In the genomic region with DNA sequence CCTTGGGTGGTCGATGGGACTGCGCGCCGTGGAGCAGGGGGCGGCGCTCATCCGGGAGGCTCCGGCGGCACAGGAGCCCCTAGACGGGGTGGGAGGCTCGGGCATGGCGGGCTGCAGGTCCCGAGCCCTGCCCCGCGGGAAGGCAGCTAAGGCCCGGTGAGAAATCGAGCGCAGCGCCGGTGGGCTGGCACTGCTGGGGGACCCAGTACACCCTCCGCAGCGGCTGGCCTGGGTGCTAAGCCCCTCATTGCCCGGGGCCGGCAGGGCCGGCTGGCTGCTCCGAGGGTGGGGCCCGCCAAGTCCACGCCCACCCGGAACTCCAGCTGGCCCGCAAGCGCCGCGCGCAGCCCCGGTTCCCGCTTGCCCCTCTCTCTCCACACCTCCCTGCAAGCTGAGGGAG, we compare ENCODE assay signal across 16 cellular contexts. TPM values are rescaled to one million over a fixed set of nuclear protein-coding genes. Genes with fewer than 3 reads are reported as not detected.
"Had no signal": no experiment of that assay in that cellular context is flagged by ENCODE, and none has a peak within 500 bp of the region (broad histone marks: within the 10 kb centered on the region; RNA-seq: fewer than 3 reads in every experiment).

No MANE protein-coding gene starts in this region.

RNA-seq across cellular contexts. Expression of a gene that starts 35.7 kb away (rescaled TPM):
- total RNA-seq: activated B cell treated with CpG ODN at 0.5 μM for 24 hours; activated CD4-positive, alpha-beta memory T cell treated with anti-CD3 and anti-CD28 coated beads for 36 hours; activated CD4-positive, alpha-beta T cell treated with anti-CD3 and anti-CD28 coated beads, Interleukin-2, amount 10 ng/mL, durations not matched to agents 24 days and 14 days; activated CD8-positive, alpha-beta memory T cell treated with anti-CD3 and anti-CD28 coated beads for 36 hours; activated CD8-positive, alpha-beta T cell treated with anti-CD3 and anti-CD28 coated beads for 36 hours; activated naive CD4-positive, alpha-beta T cell treated with anti-CD3 and anti-CD28 coated beads for 36 hours; activated naive CD4-positive, alpha-beta T cell treated with anti-CD3 and anti-CD28 coated beads, Interleukin-2, amount 50 U/mL, for 72 hours; activated naive CD8-positive, alpha-beta T cell treated with anti-CD3 and anti-CD28 coated beads for 36 hours; activated T-cell treated with anti-CD3 and anti-CD28 coated beads, Interleukin-2, amount 50 U/mL, for 4 hours; activated T-cell treated with anti-CD3 and anti-CD28 coated beads, Interleukin-2, amount 50 U/mL, for 72 hours; activated T-helper 1 cell treated with anti-CD3 and anti-CD28 coated beads, Interleukin-12 subunit alpha, Interleukin-12 subunit beta, Interleukin-2, Interleukin-4 antibody, amounts not matched to agents 30 ng/mL and 10 ng/mL and 1 ng/mL, durations not matched to agents 14 hours and 24 hours and 36 hours; activated T-helper 17 cell treated with anti-CD3 and anti-CD28 coated beads, Interleukin-2, amount 50 U/mL, for 72 hours; adrenal gland; aorta; breast epithelium; cardiac septum had no signal
- polyA plus RNA-seq: aorta had no signal

RNA-seq across cellular contexts. Expression of a gene that starts 58.3 kb away (rescaled TPM):
- total RNA-seq: activated B cell treated with CpG ODN at 0.5 μM for 24 hours; activated CD4-positive, alpha-beta T cell treated with anti-CD3 and anti-CD28 coated beads, Interleukin-2, amount 10 ng/mL, durations not matched to agents 24 days and 14 days; activated CD8-positive, alpha-beta memory T cell treated with anti-CD3 and anti-CD28 coated beads for 36 hours; activated naive CD4-positive, alpha-beta T cell treated with anti-CD3 and anti-CD28 coated beads, Interleukin-2, amount 50 U/mL, for 72 hours; activated T-helper 1 cell treated with anti-CD3 and anti-CD28 coated beads, Interleukin-12 subunit alpha, Interleukin-12 subunit beta, Interleukin-2, Interleukin-4 antibody, amounts not matched to agents 30 ng/mL and 10 ng/mL and 1 ng/mL, durations not matched to agents 14 hours and 24 hours and 36 hours had no signal
